In genomic region chr3:170529912-170530311, GRCh38 we compare ENCODE assay signal across 37 cellular contexts. TPM values are rescaled to one million over a fixed set of nuclear protein-coding genes. Genes with fewer than 3 reads are reported as not detected.
"Had no signal": no experiment of that assay in that cellular context is flagged by ENCODE, and none has a peak within 500 bp of the region (broad histone marks: within the 10 kb centered on the region; RNA-seq: fewer than 3 reads in every experiment).

No MANE protein-coding gene starts in this region.

- H3K36me3 Mint-ChIP-seq: activated CD4-positive, alpha-beta memory T cell treated with anti-CD3 and anti-CD28 coated beads for 36 hours; activated naive CD4-positive, alpha-beta T cell treated with anti-CD3 and anti-CD28 coated beads, Interleukin-2, amount 50 U/mL, for 72 hours; activated naive CD8-positive, alpha-beta T cell treated with anti-CD3 and anti-CD28 coated beads for 36 hours; brain had no signal

- DNase-seq: activated B cell treated with CpG ODN at 0.5 μM for 24 hours; activated CD4-positive, alpha-beta memory T cell treated with anti-CD3 and anti-CD28 coated beads for 36 hours; activated CD4-positive, alpha-beta T cell treated with anti-CD3 and anti-CD28 coated beads for 4 hours; activated CD4-positive, alpha-beta T cell treated with anti-CD3 and anti-CD28 coated beads, Interleukin-2, amount 10 ng/mL, durations not matched to agents 24 days and 14 days; activated CD4-positive, alpha-beta T cell treated with anti-CD3 and anti-CD28 coated beads, Interleukin-2, amount 50 U/mL, for 1 hour; activated CD4-positive, alpha-beta T cell treated with anti-CD3 and anti-CD28 coated beads, Interleukin-2, amount 50 U/mL, for 4 hours; activated CD4-positive, CD25-positive, alpha-beta regulatory T cell treated with anti-CD3 and anti-CD28 coated beads, Interleukin-2, amount 50 U/mL, for 72 hours; activated CD8-positive, alpha-beta memory T cell treated with anti-CD3 and anti-CD28 coated beads, Interleukin-2, amount 50 U/mL, for 4 hours; activated CD8-positive, alpha-beta T cell treated with anti-CD3 and anti-CD28 coated beads for 36 hours; activated effector memory CD4-positive, alpha-beta T cell treated with anti-CD3 and anti-CD28 coated beads, Interleukin-2, amount 50 U/mL, for 16 hours; activated gamma-delta T cell treated with Interleukin-2 at 50 U/mL for 16 hours; activated naive CD4-positive, alpha-beta T cell; activated naive CD4-positive, alpha-beta T cell treated with anti-CD3 and anti-CD28 coated beads for 36 hours; activated naive CD4-positive, alpha-beta T cell treated with anti-CD3 and anti-CD28 coated beads, Interleukin-2, amount 50 U/mL, for 16 hours; activated naive CD8-positive, alpha-beta T cell treated with anti-CD3 and anti-CD28 coated beads for 36 hours; activated T-cell treated with anti-CD3 and anti-CD28 coated beads for 4 hours; activated T-cell treated with anti-CD3 and anti-CD28 coated beads, Interleukin-2, amount 50 U/mL, for 1 hour; activated T-cell treated with anti-CD3 and anti-CD28 coated beads, Interleukin-2, amount 50 U/mL, for 4 hours; activated T-cell treated with anti-CD3 and anti-CD28 coated beads, Interleukin-2, amount 50 U/mL, for 72 hours; adrenal gland; amniotic stem cell; aorta; T-helper 2 cell; T-helper 9 cell had no signal

- ATAC-seq: activated CD8-positive, alpha-beta T cell treated with anti-CD3 and anti-CD28 coated beads for 36 hours; activated naive CD4-positive, alpha-beta T cell treated with anti-CD3 and anti-CD28 coated beads, Interleukin-2, amount 50 U/mL, for 72 hours; activated T-cell treated with anti-CD3 and anti-CD28 coated beads, Interleukin-2, amount 50 U/mL, for 4 hours; activated T-cell treated with anti-CD3 and anti-CD28 coated beads, Interleukin-2, amount 50 U/mL, for 72 hours; activated T-helper 17 cell treated with anti-CD3 and anti-CD28 coated beads, Interleukin-2, amount 50 U/mL, for 72 hours had no signal

- H3K9me3 Mint-ChIP-seq: activated B cell treated with CpG ODN at 0.5 μM for 24 hours; activated CD4-positive, alpha-beta memory T cell treated with anti-CD3 and anti-CD28 coated beads for 36 hours; activated CD4-positive, alpha-beta T cell treated with anti-CD3 and anti-CD28 coated beads, Interleukin-2, amount 10 ng/mL, durations not matched to agents 24 days and 14 days; activated CD8-positive, alpha-beta T cell treated with anti-CD3 and anti-CD28 coated beads for 36 hours; activated naive CD4-positive, alpha-beta T cell treated with anti-CD3 and anti-CD28 coated beads for 36 hours; activated naive CD4-positive, alpha-beta T cell treated with anti-CD3 and anti-CD28 coated beads, Interleukin-2, amount 50 U/mL, for 72 hours; activated naive CD8-positive, alpha-beta T cell treated with anti-CD3 and anti-CD28 coated beads for 36 hours; activated T-cell treated with anti-CD3 and anti-CD28 coated beads, Interleukin-2, amount 50 U/mL, for 4 hours; activated T-cell treated with anti-CD3 and anti-CD28 coated beads, Interleukin-2, amount 50 U/mL, for 72 hours; activated T-helper 1 cell treated with anti-CD3 and anti-CD28 coated beads, Interleukin-12 subunit alpha, Interleukin-12 subunit beta, Interleukin-2, Interleukin-4 antibody, amounts not matched to agents 30 ng/mL and 10 ng/mL and 1 ng/mL, durations not matched to agents 14 hours and 24 hours and 36 hours; activated T-helper 17 cell treated with anti-CD3 and anti-CD28 coated beads, Interleukin-2, amount 50 U/mL, for 72 hours; central memory CD8-positive, alpha-beta T cell; T-helper 1 cell treated with Interleukin-12 subunit alpha and Interleukin-12 subunit beta and Interleukin-4 antibody, amounts not matched to agents 30 μg/mL and 1 μg/mL, for 36 hours; T-helper 2 cell treated with Interferon-gamma antibody and Interleukin-4, amounts not matched to agents 5 μg/mL and 100 μg/mL, for 36 hours had no signal

- H3K27me3 Mint-ChIP-seq: activated naive CD8-positive, alpha-beta T cell treated with anti-CD3 and anti-CD28 coated beads for 36 hours had no signal

- FAIRE-seq: astrocyte, bronchial epithelial cell, TTC549 had no signal

- H3K4me3 ChIP-seq: adrenal gland, cardiac muscle cell had no signal

- H3K27me3 ChIP-seq: adrenal gland, cardiac muscle cell had no signal

- H3K4me1 Mint-ChIP-seq: activated B cell treated with CpG ODN at 0.5 μM for 24 hours; activated CD4-positive, alpha-beta T cell treated with anti-CD3 and anti-CD28 coated beads, Interleukin-2, amount 10 ng/mL, durations not matched to agents 24 days and 14 days; activated naive CD8-positive, alpha-beta T cell treated with anti-CD3 and anti-CD28 coated beads for 36 hours; activated T-helper 17 cell treated with anti-CD3 and anti-CD28 coated beads, Interleukin-2, amount 50 U/mL, for 72 hours; central memory CD8-positive, alpha-beta T cell had no signal

- H3K27ac ChIP-seq: adrenal gland, cardiac muscle cell, VCaP had no signal

- H3K36me3 ChIP-seq: adrenal gland, cardiac muscle cell had no signal

- H3K9me3 ChIP-seq: adrenal gland had no signal

- H3K4me1 ChIP-seq: adrenal gland had no signal

- H3K27ac Mint-ChIP-seq: activated B cell treated with CpG ODN at 0.5 μM for 24 hours; activated CD4-positive, alpha-beta memory T cell treated with anti-CD3 and anti-CD28 coated beads for 36 hours; activated CD4-positive, alpha-beta T cell treated with anti-CD3 and anti-CD28 coated beads, Interleukin-2, amount 10 ng/mL, durations not matched to agents 24 days and 14 days; activated CD8-positive, alpha-beta T cell treated with anti-CD3 and anti-CD28 coated beads for 36 hours; activated naive CD4-positive, alpha-beta T cell treated with anti-CD3 and anti-CD28 coated beads for 36 hours; activated naive CD4-positive, alpha-beta T cell treated with anti-CD3 and anti-CD28 coated beads, Interleukin-2, amount 50 U/mL, for 72 hours; activated naive CD8-positive, alpha-beta T cell treated with anti-CD3 and anti-CD28 coated beads for 36 hours; activated T-cell treated with anti-CD3 and anti-CD28 coated beads, Interleukin-2, amount 50 U/mL, for 72 hours; activated T-helper 1 cell treated with anti-CD3 and anti-CD28 coated beads, Interleukin-12 subunit alpha, Interleukin-12 subunit beta, Interleukin-2, Interleukin-4 antibody, amounts not matched to agents 30 ng/mL and 10 ng/mL and 1 ng/mL, durations not matched to agents 14 hours and 24 hours and 36 hours; activated T-helper 17 cell treated with anti-CD3 and anti-CD28 coated beads, Interleukin-2, amount 50 U/mL, for 72 hours; T-helper 1 cell treated with Interleukin-12 subunit alpha and Interleukin-12 subunit beta and Interleukin-4 antibody, amounts not matched to agents 30 μg/mL and 1 μg/mL, for 36 hours; T-helper 2 cell treated with Interferon-gamma antibody and Interleukin-4, amounts not matched to agents 5 μg/mL and 100 μg/mL, for 36 hours had no signal

- H3K4me3 Mint-ChIP-seq: activated B cell treated with CpG ODN at 0.5 μM for 24 hours; activated CD4-positive, alpha-beta memory T cell treated with anti-CD3 and anti-CD28 coated beads for 36 hours; activated CD4-positive, alpha-beta T cell treated with anti-CD3 and anti-CD28 coated beads, Interleukin-2, amount 10 ng/mL, durations not matched to agents 24 days and 14 days; activated CD8-positive, alpha-beta T cell treated with anti-CD3 and anti-CD28 coated beads for 36 hours; activated naive CD4-positive, alpha-beta T cell treated with anti-CD3 and anti-CD28 coated beads for 36 hours; activated naive CD8-positive, alpha-beta T cell treated with anti-CD3 and anti-CD28 coated beads for 36 hours; activated T-cell treated with anti-CD3 and anti-CD28 coated beads, Interleukin-2, amount 50 U/mL, for 4 hours; activated T-cell treated with anti-CD3 and anti-CD28 coated beads, Interleukin-2, amount 50 U/mL, for 72 hours; activated T-helper 1 cell treated with anti-CD3 and anti-CD28 coated beads, Interleukin-12 subunit alpha, Interleukin-12 subunit beta, Interleukin-2, Interleukin-4 antibody, amounts not matched to agents 30 ng/mL and 10 ng/mL and 1 ng/mL, durations not matched to agents 14 hours and 24 hours and 36 hours; activated T-helper 17 cell treated with anti-CD3 and anti-CD28 coated beads, Interleukin-2, amount 50 U/mL, for 72 hours; central memory CD8-positive, alpha-beta T cell; T-helper 1 cell treated with Interleukin-12 subunit alpha and Interleukin-12 subunit beta and Interleukin-4 antibody, amounts not matched to agents 30 μg/mL and 1 μg/mL, for 36 hours; T-helper 2 cell treated with Interferon-gamma antibody and Interleukin-4, amounts not matched to agents 5 μg/mL and 100 μg/mL, for 36 hours had no signal

RNA-seq across cellular contexts. Expression of gene SLC7A14, which starts 56.0 kb away (rescaled TPM):
- total RNA-seq: activated B cell treated with CpG ODN at 0.5 μM for 24 hours; activated CD4-positive, alpha-beta memory T cell treated with anti-CD3 and anti-CD28 coated beads for 36 hours; activated CD4-positive, alpha-beta T cell treated with anti-CD3 and anti-CD28 coated beads, Interleukin-2, amount 10 ng/mL, durations not matched to agents 24 days and 14 days; activated CD8-positive, alpha-beta memory T cell treated with anti-CD3 and anti-CD28 coated beads for 36 hours; activated CD8-positive, alpha-beta T cell treated with anti-CD3 and anti-CD28 coated beads for 36 hours; activated naive CD4-positive, alpha-beta T cell treated with anti-CD3 and anti-CD28 coated beads for 36 hours; activated naive CD4-positive, alpha-beta T cell treated with anti-CD3 and anti-CD28 coated beads, Interleukin-2, amount 50 U/mL, for 72 hours; activated naive CD8-positive, alpha-beta T cell treated with anti-CD3 and anti-CD28 coated beads for 36 hours; activated T-cell treated with anti-CD3 and anti-CD28 coated beads, Interleukin-2, amount 50 U/mL, for 4 hours; activated T-cell treated with anti-CD3 and anti-CD28 coated beads, Interleukin-2, amount 50 U/mL, for 72 hours; activated T-helper 1 cell treated with anti-CD3 and anti-CD28 coated beads, Interleukin-12 subunit alpha, Interleukin-12 subunit beta, Interleukin-2, Interleukin-4 antibody, amounts not matched to agents 30 ng/mL and 10 ng/mL and 1 ng/mL, durations not matched to agents 14 hours and 24 hours and 36 hours; activated T-helper 17 cell treated with anti-CD3 and anti-CD28 coated beads, Interleukin-2, amount 50 U/mL, for 72 hours; aorta; cardiac muscle cell had no signal
- polyA plus RNA-seq: aorta, cardiac muscle cell had no signal
